ENCODE assay signal across 8 cellular contexts in genomic region chr9:96646081-96646991, GRCh38. TPM values are rescaled to one million over a fixed set of nuclear protein-coding genes. Genes with fewer than 3 reads are reported as not detected.
DNase-seq lines count a peak whose midpoint lies in the region; ATAC-seq and TF ChIP-seq lines count a peak whose summit lies in the region.

No MANE protein-coding gene starts in this region.

- no peak overlapping the region for H3K4me3 ChIP-seq in choroid plexus epithelial cell (ENCODE audit: low read depth, low read length)

- DNase-seq in AG09319 (ENCODE audit: extremely low read depth, low read depth) (peak; percentile 96), M059J (ENCODE audit: low read depth) (peak; percentile 30), choroid plexus epithelial cell (ENCODE audit: low read depth) (peak; percentile 77), myocyte (ENCODE audit: low read depth) (peak; percentile 48), HK-2 (ENCODE audit: unreplicated experiment) (no peak)
- no peak for DNase-seq in stimulated activated CD4-positive, alpha-beta T cell treated with anti-CD3 and anti-CD28 coated beads, Interleukin-4, amount 100 ng/mL, for 24 hours

- no peak for ATAC-seq in GM19467 (IDR thresholded peaks at IDR 0.05; ENCODE audit: unreplicated experiment)
- ATAC-seq in GM21360 (IDR thresholded peaks at IDR 0.05; ENCODE audit: unreplicated experiment), result no peak

- TF ChIP-seq CTCF in AG09319 (IDR thresholded peaks at IDR 0.05; ENCODE audit: low read depth, low read length) (no peak), choroid plexus epithelial cell (conservative IDR thresholded peaks at IDR 0.05; ENCODE audit: low read depth, low read length) (no peak)

RNA-seq across cellular contexts. Expression of gene PRXL2C, which starts 8.8 kb away (rescaled TPM):
- 20.8 and 21.8 TPM in 2 replicates for total RNA-seq in M059J (2014; rRNA removed; shearing (Covaris generic))
- 23.3 and 25.8 TPM in 2 replicates for total RNA-seq in myocyte
- 8.9 TPM for polyA plus RNA-seq in myocyte (2012)

RNA-seq across cellular contexts. Expression of gene CDC14B, which starts 26.7 kb away (rescaled TPM):
- total RNA-seq in M059J (2014; rRNA removed; shearing (Covaris generic)), result 14.6 and 28.6 TPM in 2 replicates
- 17.4 and 22.7 TPM in 2 replicates for total RNA-seq in myocyte
- 7.8 TPM for polyA plus RNA-seq in myocyte (2012)

Comparison
In these comparisons a context has a peak if more than half of its experiments do, and no peak if none do; other contexts are left out.
1. DNase-seq: peak in AG09319 (single experiment), M059J (single experiment), choroid plexus epithelial cell (single experiment) and myocyte (single experiment); none in HK-2 (single experiment) and stimulated activated CD4-positive, alpha-beta T cell treated with anti-CD3 and anti-CD28 coated beads, Interleukin-4, amount 100 ng/mL, for 24 hours (single experiment).